1 cellular context compared by ENCODE assay signal in the genomic region with DNA sequence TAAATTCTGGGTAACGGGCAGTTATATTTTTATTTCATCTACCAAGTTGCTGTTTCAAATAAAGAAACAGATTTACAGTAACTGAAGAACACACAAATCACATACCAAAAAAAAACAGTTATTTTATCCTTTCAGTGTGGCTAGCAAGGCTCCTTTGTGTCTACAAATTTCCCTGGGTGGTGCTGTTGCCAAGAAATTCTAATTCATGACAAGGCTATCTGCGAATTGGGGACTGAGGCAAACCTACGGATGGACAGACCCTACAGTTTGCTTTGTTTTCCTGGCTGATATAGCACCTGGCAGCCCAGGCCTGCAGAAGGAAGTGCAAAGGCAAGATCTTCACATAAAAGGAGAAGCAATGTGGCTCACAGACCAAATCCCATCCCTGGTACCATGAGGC.
TF ChIP-seq lines count a peak whose summit lies in the region.

No MANE protein-coding gene starts in this region.

TF ChIP-seq in WTC11, 78 proteins besides CTCF, POLR2A, EP300 and RAD21 (continued from another document):
- TF ChIP-seq, protein P1, sequence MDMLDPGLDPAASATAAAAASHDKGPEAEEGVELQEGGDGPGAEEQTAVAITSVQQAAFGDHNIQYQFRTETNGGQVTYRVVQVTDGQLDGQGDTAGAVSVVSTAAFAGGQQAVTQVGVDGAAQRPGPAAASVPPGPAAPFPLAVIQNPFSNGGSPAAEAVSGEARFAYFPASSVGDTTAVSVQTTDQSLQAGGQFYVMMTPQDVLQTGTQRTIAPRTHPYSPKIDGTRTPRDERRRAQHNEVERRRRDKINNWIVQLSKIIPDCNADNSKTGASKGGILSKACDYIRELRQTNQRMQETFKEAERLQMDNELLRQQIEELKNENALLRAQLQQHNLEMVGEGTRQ (CRISPR knock-in tag; IDR thresholded peaks at IDR 0.05) = no peak
- TF ChIP-seq, protein P2, sequence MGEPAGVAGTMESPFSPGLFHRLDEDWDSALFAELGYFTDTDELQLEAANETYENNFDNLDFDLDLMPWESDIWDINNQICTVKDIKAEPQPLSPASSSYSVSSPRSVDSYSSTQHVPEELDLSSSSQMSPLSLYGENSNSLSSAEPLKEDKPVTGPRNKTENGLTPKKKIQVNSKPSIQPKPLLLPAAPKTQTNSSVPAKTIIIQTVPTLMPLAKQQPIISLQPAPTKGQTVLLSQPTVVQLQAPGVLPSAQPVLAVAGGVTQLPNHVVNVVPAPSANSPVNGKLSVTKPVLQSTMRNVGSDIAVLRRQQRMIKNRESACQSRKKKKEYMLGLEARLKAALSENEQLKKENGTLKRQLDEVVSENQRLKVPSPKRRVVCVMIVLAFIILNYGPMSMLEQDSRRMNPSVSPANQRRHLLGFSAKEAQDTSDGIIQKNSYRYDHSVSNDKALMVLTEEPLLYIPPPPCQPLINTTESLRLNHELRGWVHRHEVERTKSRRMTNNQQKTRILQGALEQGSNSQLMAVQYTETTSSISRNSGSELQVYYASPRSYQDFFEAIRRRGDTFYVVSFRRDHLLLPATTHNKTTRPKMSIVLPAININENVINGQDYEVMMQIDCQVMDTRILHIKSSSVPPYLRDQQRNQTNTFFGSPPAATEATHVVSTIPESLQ (CRISPR knock-in tag; IDR thresholded peaks at IDR 0.05) = no peak
- TF ChIP-seq CREM (CRISPR knock-in tag; IDR thresholded peaks at IDR 0.05) (no peak), PRRX2 (CRISPR knock-in tag; IDR thresholded peaks at IDR 0.05) (no peak)
